ENCODE assay signal across 1 cellular context in genomic region chr6:26536571-26537159, GRCh38.
TF ChIP-seq lines count a peak whose summit lies in the region.

No MANE protein-coding gene starts in this region.

TF ChIP-seq in WTC11, 78 proteins besides CTCF, POLR2A, EP300 and RAD21 (continued from another document):
- TF ChIP-seq AR (CRISPR knock-in tag; IDR thresholded peaks at IDR 0.05), result no peak
TF ChIP-seq in WTC11: peak in this region for 0.
